Comparison of ENCODE assay signal across 8 cellular contexts in the genomic region with DNA sequence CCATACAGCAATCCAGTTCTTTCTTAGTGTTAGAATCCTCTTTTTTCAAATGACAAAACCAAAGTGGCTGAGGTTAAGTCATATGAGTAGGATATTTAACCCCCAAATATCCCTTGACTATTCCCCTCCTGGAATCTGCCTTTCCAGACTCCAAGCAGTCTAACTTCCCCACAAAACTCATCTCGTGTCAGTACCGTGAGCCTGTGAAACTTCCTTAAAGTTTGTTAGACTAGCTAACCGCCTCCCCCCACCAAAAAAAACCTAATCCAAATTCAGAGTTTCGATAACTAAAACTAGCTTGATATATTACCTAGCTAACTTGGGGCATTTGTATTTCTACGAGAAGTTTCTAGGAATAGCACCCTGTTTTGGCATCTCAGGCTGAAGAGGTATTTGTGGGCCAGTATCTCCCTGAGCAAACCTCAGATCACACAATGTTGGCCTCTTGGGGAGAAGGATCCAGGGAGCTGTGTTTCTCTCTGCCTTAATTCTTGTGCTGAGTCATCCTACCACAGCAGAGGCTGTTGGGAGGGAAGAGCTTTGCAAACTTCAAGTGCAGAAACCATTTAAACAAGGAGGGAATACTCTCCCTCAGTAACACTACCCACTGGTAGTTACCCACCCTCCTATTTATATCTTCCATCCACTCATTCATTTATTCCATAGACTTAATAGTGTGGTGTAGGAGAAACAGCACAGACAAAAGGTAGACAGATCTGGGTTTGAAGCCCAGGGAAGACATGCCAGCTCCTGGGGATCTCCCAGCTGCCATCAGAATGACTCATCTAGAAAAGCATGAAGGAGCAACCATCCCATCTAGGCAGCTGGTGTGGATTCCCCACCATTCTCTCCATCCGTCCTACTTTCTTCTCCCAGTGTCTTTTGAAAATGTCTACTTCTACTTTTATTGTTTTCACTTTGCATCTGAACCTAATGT. TPM values are rescaled to one million over a fixed set of nuclear protein-coding genes. Genes with fewer than 3 reads are reported as not detected.
A peak's percentile ranks its signal among the peaks of the same experiment; 100 is the strongest.
DNase-seq lines count a peak whose midpoint lies in the region; ATAC-seq and TF ChIP-seq lines count a peak whose summit lies in the region.

No MANE protein-coding gene starts in this region.

- peaks cover 12% of the 10 kb centered on the region for H3K9me3 Mint-ChIP-seq in chondrocyte (ENCODE audit: low read depth)

- peak; percentile 90 for DNase-seq in EL
- peak; percentile 60 for DNase-seq in HS-5 (ENCODE audit: low read depth)
- DNase-seq in chondrocyte (ENCODE audit: low spot score): no peak
- DNase-seq in renal cortical epithelial cell (ENCODE audit: low read depth): peak; percentile 90
- no peak for DNase-seq in SHP77 treated with DMSO at 0.1 percent for 48 hours (lab: John Stamatoyannopoulos, UW)
- no peak for DNase-seq in NCI-H2227 treated with DMSO at 0.1 percent for 48 hours (lab: John Stamatoyannopoulos, UW)
- DNase-seq in NCI-H1048 (lab: John Stamatoyannopoulos, UW): no peak

- H3K4me3 Mint-ChIP-seq in chondrocyte (ENCODE audit: unreplicated experiment): no peak overlapping the region

- TF ChIP-seq CTCF in chondrocyte (IDR thresholded peaks at IDR 0.05): no peak

- peaks cover 2% of the 10 kb centered on the region for H3K36me3 Mint-ChIP-seq in chondrocyte (ENCODE audit: low read depth)

- no peaks in the 10 kb centered on the region for H3K27me3 Mint-ChIP-seq in chondrocyte (ENCODE audit: low read depth)

- ATAC-seq in GM21528 (IDR thresholded peaks at IDR 0.05; ENCODE audit: low FRiP score, unreplicated experiment): peak; percentile 68

- peak overlapping the region; percentile 91 for H3K27ac Mint-ChIP-seq in chondrocyte (ENCODE audit: unreplicated experiment)

- peaks cover 29% of the 10 kb centered on the region for H3K4me1 Mint-ChIP-seq in chondrocyte (ENCODE audit: low read depth)

RNA-seq across cellular contexts. Expression of gene TXK, which starts 39.3 kb away (rescaled TPM):
- 0.22 TPM in 1 of 3 replicates, not detected in the others for total RNA-seq in chondrocyte
- 2.6 and 4.7 TPM in 2 replicates for total RNA-seq in renal cortical epithelial cell

Comparison
In these comparisons a context has a peak if more than half of its experiments do, and no peak if none do; other contexts are left out.
1. DNase-seq: peak in EL (single experiment), HS-5 (single experiment) and renal cortical epithelial cell (single experiment); none in chondrocyte (single experiment), SHP77 treated with DMSO at 0.1 percent for 48 hours (single experiment), NCI-H2227 treated with DMSO at 0.1 percent for 48 hours (single experiment) and NCI-H1048 (single experiment).